8 cellular contexts compared by ENCODE assay signal in genomic region chr20:50071039-50071888, GRCh38. TPM values are rescaled to one million over a fixed set of nuclear protein-coding genes. Genes with fewer than 3 reads are reported as not detected.
DNase-seq lines count a peak whose midpoint lies in the region; ATAC-seq and TF ChIP-seq lines count a peak whose summit lies in the region.

No MANE protein-coding gene starts in this region.

- H2AFZ ChIP-seq in Karpas-422 (ENCODE audit: low read length): peak overlapping the region; percentile 97; the same call in 1 of the 2 replicates

- H3K9ac ChIP-seq in Karpas-422 (ENCODE audit: low read length): peak overlapping the region; percentile 55

- H3K4me1 Mint-ChIP-seq in natural killer cell treated with Interleukin-12 subunit alpha and Interleukin-12 subunit beta and Interleukin-15 and Interleukin-18, amount 100 ng/mL, for 72 hours (ENCODE audit: low read depth in 2 of 2): peaks cover 4 to 6% of the 10 kb centered on the region in 2 donors

- peaks cover 8% of the 10 kb centered on the region for H3K4me1 ChIP-seq in Karpas-422 (ENCODE audit: low read length)

- H3K4me3 Mint-ChIP-seq in natural killer cell treated with Interleukin-12 subunit alpha and Interleukin-12 subunit beta and Interleukin-15 and Interleukin-18, amount 100 ng/mL, for 72 hours: peak overlapping the region; percentile 53

- DNase-seq in COLO668 (lab: John Stamatoyannopoulos, UW; ENCODE audit: unreplicated experiment) (peak; percentile 89), Karpas-422 (peak; percentile 96), fibroblast of mammary gland (ENCODE audit: low read depth) (peak; percentile 68)
- DNase-seq in activated T-cell treated with anti-CD3 and anti-CD28 coated beads, Interleukin-2, amount 50 U/mL, for 48 hours: peak; percentile 97 to 98
- peak; percentile 91 for DNase-seq in natural killer cell treated with Interleukin-12 subunit alpha and Interleukin-12 subunit beta and Interleukin-15 and Interleukin-18, amount 100 ng/mL, for 72 hours (ENCODE audit: low spot score)
- peak; percentile 66 to 93 (median 84) for DNase-seq in stimulated activated naive CD4-positive, alpha-beta T cell (lab: John Stamatoyannopoulos, UW)

- no peaks in the 10 kb centered on the region for H3K36me3 Mint-ChIP-seq in natural killer cell treated with Interleukin-12 subunit alpha and Interleukin-12 subunit beta and Interleukin-15 and Interleukin-18, amount 100 ng/mL, for 72 hours

- no peak overlapping the region for H3K27ac ChIP-seq in Karpas-422 (ENCODE audit: low read length)

- H3K9me2 ChIP-seq in Karpas-422 (replicated peaks; ENCODE audit: insufficient read depth, low read length): no peaks in the 10 kb centered on the region

- H3K27me3 Mint-ChIP-seq in natural killer cell treated with Interleukin-12 subunit alpha and Interleukin-12 subunit beta and Interleukin-15 and Interleukin-18, amount 100 ng/mL, for 72 hours: peaks cover 0 to 4% of the 10 kb centered on the region in 2 donors

- no peaks in the 10 kb centered on the region for H3K36me3 ChIP-seq in Karpas-422 (ENCODE audit: insufficient read depth, low read length)

- H4K20me1 ChIP-seq in Karpas-422 (ENCODE audit: insufficient read depth, low read depth, low read length): no peaks in the 10 kb centered on the region

- H3K27ac Mint-ChIP-seq in natural killer cell treated with Interleukin-12 subunit alpha and Interleukin-12 subunit beta and Interleukin-15 and Interleukin-18, amount 100 ng/mL, for 72 hours: no peak overlapping the region

- H3K4me2 ChIP-seq in Karpas-422 (ENCODE audit: low read depth, low read length, poor library complexity, severe bottlenecking): peak overlapping the region; percentile 75

- peak; percentile 81 for TF ChIP-seq CTCF in fibroblast of mammary gland (conservative IDR thresholded peaks at IDR 0.05; ENCODE audit: control insufficient read depth, insufficient read depth, low read depth, low read length)

- no peaks in the 10 kb centered on the region for H3K27me3 ChIP-seq in Karpas-422 (ENCODE audit: low read length)

- H3K79me2 ChIP-seq in Karpas-422 (ENCODE audit: low read length): no peaks in the 10 kb centered on the region

- peak; percentile 65 for ATAC-seq in GM21576 (IDR thresholded peaks at IDR 0.05; ENCODE audit: unreplicated experiment)
- ATAC-seq in natural killer cell treated with Interleukin-12 subunit alpha and Interleukin-12 subunit beta and Interleukin-15 and Interleukin-18, amount 100 ng/mL, for 72 hours: peak; percentile 96 to 97

- no peaks in the 10 kb centered on the region for H3K9me3 ChIP-seq in Karpas-422 (ENCODE audit: low read length)

- H3K9me3 Mint-ChIP-seq in natural killer cell treated with Interleukin-12 subunit alpha and Interleukin-12 subunit beta and Interleukin-15 and Interleukin-18, amount 100 ng/mL, for 72 hours: no peaks in the 10 kb centered on the region

- peak overlapping the region; percentile 59; the same call in 1 of the 2 replicates for H3K4me3 ChIP-seq in Karpas-422 (ENCODE audit: low read length)
- H3K4me3 ChIP-seq in fibroblast of mammary gland (ENCODE audit: control insufficient read depth, low read depth, low read length): peak overlapping the region; percentile 47

TF ChIP-seq in PFSK-1, 5 proteins besides CTCF, POLR2A, EP300 and RAD21:
- TF ChIP-seq TAF1 (IDR thresholded peaks at IDR 0.05; ENCODE audit: borderline replicate concordance, insufficient read depth, low read length) (no peak), POLR2AphosphoS5 (IDR thresholded peaks at IDR 0.05; ENCODE audit: low read depth, low read length) (no peak), REST (IDR thresholded peaks at IDR 0.05; ENCODE audit: insufficient read depth in 1 of 2, low read depth in 2 of 2, low read length in 2 of 2) (no peak), SIN3A (IDR thresholded peaks at IDR 0.05; ENCODE audit: borderline replicate concordance, insufficient read depth, low read length) (no peak), FOXP2 (optimal IDR thresholded peaks at IDR 0.05; ENCODE audit: borderline replicate concordance, extremely low read depth, extremely low read length, insufficient read depth) (peak; percentile 95)
TF ChIP-seq in PFSK-1: peak in this region for 1.

RNA-seq across cellular contexts. Expression of gene UBE2V1, which starts 41.7 kb away (rescaled TPM):
- 76.7 and 95.6 TPM in 2 replicates for total RNA-seq in Karpas-422 (2014; rRNA removed; shearing (Covaris generic); ENCODE audit: low replicate concordance)
- polyA plus RNA-seq in PFSK-1 (2012; ENCODE audit: insufficient read length, low read depth): 50.3 TPM
- 100 to 1,000 TPM; 198 to 240 TPM for total RNA-seq in natural killer cell treated with Interleukin-12 subunit alpha and Interleukin-12 subunit beta and Interleukin-15 and Interleukin-18, amount 100 ng/mL, for 72 hours
